ENCODE assay signal across 1 cellular context in genomic region chr20:25390538-25391528, GRCh38.
TF ChIP-seq lines count a peak whose summit lies in the region.

ABHD12 (minus strand) TSS chr20:25390835; CDS start chr20:25390703, 132 bp downstream.

TF ChIP-seq in HepG2, 621 proteins besides CTCF, POLR2A, EP300 and RAD21 (continued from another document and continues in another):
- TF ChIP-seq ZBTB40 (IDR thresholded peaks at IDR 0.05) (no peak), ZBTB40 (CRISPR knock-in tag; IDR thresholded peaks at IDR 0.05) (no peak; the same call in 1 of the 2 replicates), MAFK (conservative IDR thresholded peaks at IDR 0.05 in 1 of 2, IDR thresholded peaks at IDR 0.05 in 1 of 2; ENCODE audit: low read length in 2 of 2) (no peak), NONO (IDR thresholded peaks at IDR 0.05) (no peak), NONO (CRISPR knock-in tag; conservative IDR thresholded peaks at IDR 0.05) (peak; percentile 93), DMAP1 (CRISPR knock-in tag; IDR thresholded peaks at IDR 0.05) (peak; percentile 93), CENPBD1 (CRISPR knock-in tag; IDR thresholded peaks at IDR 0.05; ENCODE audit: borderline replicate concordance, low read depth) (no peak), ZNF570 (CRISPR knock-in tag; IDR thresholded peaks at IDR 0.05; ENCODE audit: borderline replicate concordance) (no peak), U2AF2 (IDR thresholded peaks at IDR 0.05; ENCODE audit: low read depth, low read length) (no peak), ZFP1 (CRISPR knock-in tag; IDR thresholded peaks at IDR 0.05) (peak; percentile 90; the same call in 1 of the 2 replicates), ELK4 (CRISPR knock-in tag; IDR thresholded peaks at IDR 0.05; ENCODE audit: borderline replicate concordance) (no peak), MED13 (CRISPR knock-in tag; IDR thresholded peaks at IDR 0.05) (peak; percentile 89), ZNF7 (CRISPR knock-in tag; IDR thresholded peaks at IDR 0.05) (no peak), ZBTB14 (CRISPR knock-in tag; IDR thresholded peaks at IDR 0.05) (peak; percentile 75), PHB2 (IDR thresholded peaks at IDR 0.05; ENCODE audit: partially characterized antibody) (no peak), SALL2 (CRISPR knock-in tag; IDR thresholded peaks at IDR 0.05) (peak; percentile 51; the same call in 1 of the 2 replicates), ZBED4 (CRISPR knock-in tag; IDR thresholded peaks at IDR 0.05; ENCODE audit: borderline replicate concordance) (no peak; the same call in 1 of the 2 replicates), ZNF737 (CRISPR knock-in tag; IDR thresholded peaks at IDR 0.05; ENCODE audit: borderline replicate concordance) (no peak), NR1H2 (CRISPR knock-in tag; IDR thresholded peaks at IDR 0.05; ENCODE audit: borderline replicate concordance, low read depth) (no peak), NFYB (CRISPR knock-in tag; IDR thresholded peaks at IDR 0.05) (peak; percentile 66), TBP (CRISPR knock-in tag; IDR thresholded peaks at IDR 0.05) (no peak), ZSCAN29 (CRISPR knock-in tag; conservative IDR thresholded peaks at IDR 0.05) (peak; percentile 85; the same call in 1 of the 2 replicates), CREB1 (IDR thresholded peaks at IDR 0.05) (peak; percentile 72), CREB1 (CRISPR knock-in tag; IDR thresholded peaks at IDR 0.05) (no peak), CBX1 (IDR thresholded peaks at IDR 0.05; ENCODE audit: low read depth) (no peak)
- TF ChIP-seq, protein P1, sequence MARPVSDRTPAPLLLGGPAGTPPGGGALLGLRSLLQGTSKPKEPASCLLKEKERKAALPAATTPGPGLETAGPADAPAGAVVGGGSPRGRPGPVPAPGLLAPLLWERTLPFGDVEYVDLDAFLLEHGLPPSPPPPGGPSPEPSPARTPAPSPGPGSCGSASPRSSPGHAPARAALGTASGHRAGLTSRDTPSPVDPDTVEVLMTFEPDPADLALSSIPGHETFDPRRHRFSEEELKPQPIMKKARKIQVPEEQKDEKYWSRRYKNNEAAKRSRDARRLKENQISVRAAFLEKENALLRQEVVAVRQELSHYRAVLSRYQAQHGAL (CRISPR knock-in tag; IDR thresholded peaks at IDR 0.05; ENCODE audit: not compliant biosample characterization), result no peak
- TF ChIP-seq, protein P2, sequence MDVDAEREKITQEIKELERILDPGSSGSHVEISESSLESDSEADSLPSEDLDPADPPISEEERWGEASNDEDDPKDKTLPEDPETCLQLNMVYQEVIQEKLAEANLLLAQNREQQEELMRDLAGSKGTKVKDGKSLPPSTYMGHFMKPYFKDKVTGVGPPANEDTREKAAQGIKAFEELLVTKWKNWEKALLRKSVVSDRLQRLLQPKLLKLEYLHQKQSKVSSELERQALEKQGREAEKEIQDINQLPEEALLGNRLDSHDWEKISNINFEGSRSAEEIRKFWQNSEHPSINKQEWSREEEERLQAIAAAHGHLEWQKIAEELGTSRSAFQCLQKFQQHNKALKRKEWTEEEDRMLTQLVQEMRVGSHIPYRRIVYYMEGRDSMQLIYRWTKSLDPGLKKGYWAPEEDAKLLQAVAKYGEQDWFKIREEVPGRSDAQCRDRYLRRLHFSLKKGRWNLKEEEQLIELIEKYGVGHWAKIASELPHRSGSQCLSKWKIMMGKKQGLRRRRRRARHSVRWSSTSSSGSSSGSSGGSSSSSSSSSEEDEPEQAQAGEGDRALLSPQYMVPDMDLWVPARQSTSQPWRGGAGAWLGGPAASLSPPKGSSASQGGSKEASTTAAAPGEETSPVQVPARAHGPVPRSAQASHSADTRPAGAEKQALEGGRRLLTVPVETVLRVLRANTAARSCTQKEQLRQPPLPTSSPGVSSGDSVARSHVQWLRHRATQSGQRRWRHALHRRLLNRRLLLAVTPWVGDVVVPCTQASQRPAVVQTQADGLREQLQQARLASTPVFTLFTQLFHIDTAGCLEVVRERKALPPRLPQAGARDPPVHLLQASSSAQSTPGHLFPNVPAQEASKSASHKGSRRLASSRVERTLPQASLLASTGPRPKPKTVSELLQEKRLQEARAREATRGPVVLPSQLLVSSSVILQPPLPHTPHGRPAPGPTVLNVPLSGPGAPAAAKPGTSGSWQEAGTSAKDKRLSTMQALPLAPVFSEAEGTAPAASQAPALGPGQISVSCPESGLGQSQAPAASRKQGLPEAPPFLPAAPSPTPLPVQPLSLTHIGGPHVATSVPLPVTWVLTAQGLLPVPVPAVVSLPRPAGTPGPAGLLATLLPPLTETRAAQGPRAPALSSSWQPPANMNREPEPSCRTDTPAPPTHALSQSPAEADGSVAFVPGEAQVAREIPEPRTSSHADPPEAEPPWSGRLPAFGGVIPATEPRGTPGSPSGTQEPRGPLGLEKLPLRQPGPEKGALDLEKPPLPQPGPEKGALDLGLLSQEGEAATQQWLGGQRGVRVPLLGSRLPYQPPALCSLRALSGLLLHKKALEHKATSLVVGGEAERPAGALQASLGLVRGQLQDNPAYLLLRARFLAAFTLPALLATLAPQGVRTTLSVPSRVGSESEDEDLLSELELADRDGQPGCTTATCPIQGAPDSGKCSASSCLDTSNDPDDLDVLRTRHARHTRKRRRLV (CRISPR knock-in tag; IDR thresholded peaks at IDR 0.05), result no peak; the same call in 1 of the 2 replicates
- TF ChIP-seq, protein P3, sequence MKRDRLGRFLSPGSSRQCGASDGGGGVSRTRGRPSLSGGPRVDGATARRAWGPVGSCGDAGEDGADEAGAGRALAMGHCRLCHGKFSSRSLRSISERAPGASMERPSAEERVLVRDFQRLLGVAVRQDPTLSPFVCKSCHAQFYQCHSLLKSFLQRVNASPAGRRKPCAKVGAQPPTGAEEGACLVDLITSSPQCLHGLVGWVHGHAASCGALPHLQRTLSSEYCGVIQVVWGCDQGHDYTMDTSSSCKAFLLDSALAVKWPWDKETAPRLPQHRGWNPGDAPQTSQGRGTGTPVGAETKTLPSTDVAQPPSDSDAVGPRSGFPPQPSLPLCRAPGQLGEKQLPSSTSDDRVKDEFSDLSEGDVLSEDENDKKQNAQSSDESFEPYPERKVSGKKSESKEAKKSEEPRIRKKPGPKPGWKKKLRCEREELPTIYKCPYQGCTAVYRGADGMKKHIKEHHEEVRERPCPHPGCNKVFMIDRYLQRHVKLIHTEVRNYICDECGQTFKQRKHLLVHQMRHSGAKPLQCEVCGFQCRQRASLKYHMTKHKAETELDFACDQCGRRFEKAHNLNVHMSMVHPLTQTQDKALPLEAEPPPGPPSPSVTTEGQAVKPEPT (CRISPR knock-in tag; IDR thresholded peaks at IDR 0.05; ENCODE audit: low read depth), result peak; percentile 94
